In genomic region chr5:40261984-40262383, GRCh38 we compare ENCODE assay signal across 37 cellular contexts.
DNase-seq lines count a peak whose midpoint lies in the region; ATAC-seq, FAIRE-seq and TF ChIP-seq lines count a peak whose summit lies in the region.
"Had no signal": no experiment of that assay in that cellular context is flagged by ENCODE, and none has a peak within 500 bp of the region (broad histone marks: within the 10 kb centered on the region; RNA-seq: fewer than 3 reads in every experiment).

No MANE protein-coding gene starts in this region.

- peaks cover 5% of the 10 kb centered on the region for H3K9me3 Mint-ChIP-seq in stimulated activated naive CD8-positive, alpha-beta T cell treated with anti-CD3 and anti-CD28 coated beads, Interleukin-15, Interleukin-2, amounts not matched to agents 100 ng/mL and 50 ng/mL, for 24 hours
- H3K9me3 Mint-ChIP-seq in activated T-helper 17 cell treated with anti-CD3 and anti-CD28 coated beads, Interleukin-2, amount 50 U/mL, for 72 hours = no peaks in the 10 kb centered on the region
- H3K9me3 Mint-ChIP-seq in mesothelial cell of epicardium = peaks cover 16% of the 10 kb centered on the region

- no peaks in the 10 kb centered on the region for H4K20me1 ChIP-seq in HepG2 (ENCODE audit: insufficient read depth, low read length)
- H4K20me1 ChIP-seq: BLaER1; BLaER1 treated with 17β-estradiol and CSF1 and Interleukin-3, amounts not matched to agents 10 nM and 100 nM had no signal

- TF ChIP-seq POLR2A in HepG2 (IDR thresholded peaks at IDR 0.05; ENCODE audit: insufficient read depth in 1 of 2, low read depth in 2 of 2, low read length in 2 of 2) (no peak), right lobe of liver (IDR thresholded peaks at IDR 0.05) (no peak)

- H3K27ac ChIP-seq in HepG2 (ENCODE audit: extremely low read length, insufficient read depth, low read length) (no peak overlapping the region), right lobe of liver (no peak overlapping the region), HEK293 (ENCODE audit: extremely low read depth, low read depth, low read length) (no peak overlapping the region), left lung (no peak overlapping the region)
- H3K27ac ChIP-seq: 22Rv1; A549; BLaER1; BLaER1 treated with 17β-estradiol and CSF1 and Interleukin-3, amounts not matched to agents 10 nM and 100 nM; C4-2B had no signal

- H3K4me3 Mint-ChIP-seq in stimulated activated naive CD8-positive, alpha-beta T cell treated with anti-CD3 and anti-CD28 coated beads, Interleukin-15, Interleukin-2, amounts not matched to agents 100 ng/mL and 50 ng/mL, for 24 hours = no peak overlapping the region
- H3K4me3 Mint-ChIP-seq in activated T-helper 17 cell treated with anti-CD3 and anti-CD28 coated beads, Interleukin-2, amount 50 U/mL, for 72 hours = no peak overlapping the region
- no peak overlapping the region for H3K4me3 Mint-ChIP-seq in mesothelial cell of epicardium
- H3K4me3 Mint-ChIP-seq: B cell; CD14-positive monocyte; CD4-positive, alpha-beta memory T cell; CD4-positive, alpha-beta T cell; CD4-positive, CD25-positive, alpha-beta regulatory T cell; CD8-positive, alpha-beta memory T cell; CD8-positive, alpha-beta T cell had no signal

- ATAC-seq in HepG2 (no peak), right lobe of liver (no peak), left lung (no peak)
- no peak for ATAC-seq in stimulated activated naive CD8-positive, alpha-beta T cell treated with anti-CD3 and anti-CD28 coated beads, Interleukin-15, Interleukin-2, amounts not matched to agents 100 U/mL and 50 U/mL, for 24 hours
- no peak for ATAC-seq in activated T-helper 17 cell treated with anti-CD3 and anti-CD28 coated beads, Interleukin-2, amount 50 U/mL, for 72 hours (replicated peaks)
- ATAC-seq: A549; CD8-positive, alpha-beta T cell had no signal

- H3K4me3 ChIP-seq in HepG2 (replicated peaks in 1 of 3; ENCODE audit: insufficient read depth in 1 of 3, low read depth in 2 of 3, low read length in 3 of 3) (no peak overlapping the region), right lobe of liver (no peak overlapping the region), HEK293 (ENCODE audit: low read depth, low read length) (no peak overlapping the region), left lung (no peak overlapping the region)
- H3K4me3 ChIP-seq: A549; BLaER1; BLaER1 treated with 17β-estradiol and CSF1 and Interleukin-3, amounts not matched to agents 10 nM and 100 nM had no signal

- H3K27me3 ChIP-seq in HepG2 (ENCODE audit: control insufficient read depth in 1 of 2, insufficient read depth in 2 of 2, low read length in 2 of 2) = no peaks in the 10 kb centered on the region
- H3K27me3 ChIP-seq in right lobe of liver = no peaks in the 10 kb centered on the region
- no peaks in the 10 kb centered on the region for H3K27me3 ChIP-seq in left lung
- H3K27me3 ChIP-seq: BE2C; BLaER1; BLaER1 treated with 17β-estradiol and CSF1 and Interleukin-3, amounts not matched to agents 10 nM and 100 nM had no signal

- H3K36me3 ChIP-seq in HepG2 (replicated peaks in 1 of 2; ENCODE audit: control insufficient read depth in 1 of 2, insufficient read depth in 2 of 2, low read length in 2 of 2) (no peaks in the 10 kb centered on the region), right lobe of liver (no peaks in the 10 kb centered on the region), HEK293 (ENCODE audit: control insufficient read depth in 2 of 2, insufficient read depth in 1 of 2, low read length in 2 of 2) (no peaks in the 10 kb centered on the region), left lung (no peaks in the 10 kb centered on the region)
- H3K36me3 ChIP-seq: BE2C; BLaER1; BLaER1 treated with 17β-estradiol and CSF1 and Interleukin-3, amounts not matched to agents 10 nM and 100 nM had no signal

- no peaks in the 10 kb centered on the region for H3K27me3 Mint-ChIP-seq in stimulated activated naive CD8-positive, alpha-beta T cell treated with anti-CD3 and anti-CD28 coated beads, Interleukin-15, Interleukin-2, amounts not matched to agents 100 ng/mL and 50 ng/mL, for 24 hours
- no peaks in the 10 kb centered on the region for H3K27me3 Mint-ChIP-seq in activated T-helper 17 cell treated with anti-CD3 and anti-CD28 coated beads, Interleukin-2, amount 50 U/mL, for 72 hours
- H3K27me3 Mint-ChIP-seq in mesothelial cell of epicardium (ENCODE audit: low read depth) = no peaks in the 10 kb centered on the region
- H3K27me3 Mint-ChIP-seq: B cell; CD4-positive, alpha-beta memory T cell; CD4-positive, alpha-beta T cell; CD4-positive, CD25-positive, alpha-beta regulatory T cell had no signal

- FAIRE-seq in HepG2 (lab: Jason Lieb, UNC) = no peak
- FAIRE-seq: A204.1, A549, D721Med had no signal

- intact Hi-C loops in HepG2 (cut with micrococcal nuclease; ENCODE audit: unreplicated experiment) = no loop called here
- intact Hi-C loops in right lobe of liver (cut with DNase I) = no loop called here
- intact Hi-C loops in left lung (cut with DNase I) = no loop called here

- no peak overlapping the region for H3K4me2 ChIP-seq in HepG2 (ENCODE audit: low read depth, low read length)
- H3K4me2 ChIP-seq: A549; BLaER1; BLaER1 treated with 17β-estradiol and CSF1 and Interleukin-3, amounts not matched to agents 10 nM and 100 nM had no signal

- H2AFZ ChIP-seq in HepG2 (ENCODE audit: low read length) = no peak overlapping the region

- H3K9ac ChIP-seq in HepG2 (ENCODE audit: insufficient read depth, low read depth, low read length) = no peak overlapping the region
- H3K9ac ChIP-seq: BLaER1; BLaER1 treated with 17β-estradiol and CSF1 and Interleukin-3, amounts not matched to agents 10 nM and 100 nM had no signal

- peaks cover 5% of the 10 kb centered on the region for H3K36me3 Mint-ChIP-seq in stimulated activated naive CD8-positive, alpha-beta T cell treated with anti-CD3 and anti-CD28 coated beads, Interleukin-15, Interleukin-2, amounts not matched to agents 100 ng/mL and 50 ng/mL, for 24 hours (ENCODE audit: low read depth)
- H3K36me3 Mint-ChIP-seq in activated T-helper 17 cell treated with anti-CD3 and anti-CD28 coated beads, Interleukin-2, amount 50 U/mL, for 72 hours (ENCODE audit: low read depth) = no peaks in the 10 kb centered on the region
- no peaks in the 10 kb centered on the region for H3K36me3 Mint-ChIP-seq in mesothelial cell of epicardium
- H3K36me3 Mint-ChIP-seq: CD14-positive monocyte; CD4-positive, alpha-beta memory T cell; CD4-positive, CD25-positive, alpha-beta regulatory T cell; CD8-positive, alpha-beta T cell had no signal

- H3K4me1 Mint-ChIP-seq in stimulated activated naive CD8-positive, alpha-beta T cell treated with anti-CD3 and anti-CD28 coated beads, Interleukin-15, Interleukin-2, amounts not matched to agents 100 ng/mL and 50 ng/mL, for 24 hours (ENCODE audit: low read depth) = peaks cover 7% of the 10 kb centered on the region
- no peaks in the 10 kb centered on the region for H3K4me1 Mint-ChIP-seq in activated T-helper 17 cell treated with anti-CD3 and anti-CD28 coated beads, Interleukin-2, amount 50 U/mL, for 72 hours
- peaks cover 18% of the 10 kb centered on the region for H3K4me1 Mint-ChIP-seq in mesothelial cell of epicardium
- H3K4me1 Mint-ChIP-seq: B cell had no signal

- no peak for TF ChIP-seq EP300 in HepG2 (IDR thresholded peaks at IDR 0.05; ENCODE audit: low read depth in 2 of 2, low read length in 2 of 2)
- no peak for TF ChIP-seq EP300 in HepG2 (CRISPR knock-in tag; IDR thresholded peaks at IDR 0.05; ENCODE audit: borderline replicate concordance)

- POLR2A ChIA-PET in HepG2 (lab: Yijun Ruan, JAX) = no interaction called here
- POLR2A ChIA-PET in HEK293 (lab: Yijun Ruan, JAX) = no interaction called here

- no peaks in the 10 kb centered on the region for H3K4me1 ChIP-seq in HepG2 (ENCODE audit: insufficient read depth, low read length)
- H3K4me1 ChIP-seq in right lobe of liver = no peaks in the 10 kb centered on the region
- no peaks in the 10 kb centered on the region for H3K4me1 ChIP-seq in HEK293 (ENCODE audit: control insufficient read depth, insufficient read depth, low read length)
- peaks cover 0 to 12% of the 10 kb centered on the region in 2 donors for H3K4me1 ChIP-seq in left lung
- H3K4me1 ChIP-seq: A549, BE2C, BLaER1, Caco-2 had no signal

- H3K27ac Mint-ChIP-seq in stimulated activated naive CD8-positive, alpha-beta T cell treated with anti-CD3 and anti-CD28 coated beads, Interleukin-15, Interleukin-2, amounts not matched to agents 100 ng/mL and 50 ng/mL, for 24 hours = peak overlapping the region; percentile 22
- peak overlapping the region; percentile 1 for H3K27ac Mint-ChIP-seq in activated T-helper 17 cell treated with anti-CD3 and anti-CD28 coated beads, Interleukin-2, amount 50 U/mL, for 72 hours
- no peak overlapping the region for H3K27ac Mint-ChIP-seq in mesothelial cell of epicardium
- H3K27ac Mint-ChIP-seq: B cell; CD4-positive, alpha-beta T cell; CD4-positive, CD25-positive, alpha-beta regulatory T cell; CD8-positive, alpha-beta T cell had no signal

- DNase-seq in HepG2 (ENCODE audit: low spot score) (no peak), right lobe of liver (no peak), left lung (no peak), mesothelial cell of epicardium (ENCODE audit: low spot score in 2 of 2, unreplicated experiment in 2 of 2) (no peak)
- no peak for DNase-seq in stimulated activated naive CD8-positive, alpha-beta T cell treated with anti-CD3 and anti-CD28 coated beads, Interleukin-15, Interleukin-2, amounts not matched to agents 100 U/mL and 50 U/mL, for 24 hours
- DNase-seq: 8988T; ACHN; AML-193; BE2C; C1 segment of cervical spinal cord; Caco-2; Calu3; CD4-positive, alpha-beta memory T cell; CD4-positive, alpha-beta T cell; CD4-positive, CD25-positive, alpha-beta regulatory T cell; CD8-positive, alpha-beta memory T cell; CD8-positive, alpha-beta T cell; COR-L47; DMS 273 treated with DMSO at 0.1 percent for 48 hours; DMS153; DMS53; DMS79; DMS79 treated with DMSO at 0.1 percent for 48 hours; DND-41; EL had no signal

- H3K9me3 ChIP-seq in HepG2 (ENCODE audit: low read length) (peaks cover 18% of the 10 kb centered on the region), right lobe of liver (no peaks in the 10 kb centered on the region), HEK293 (ENCODE audit: control insufficient read depth, insufficient read depth, low read depth, low read length) (no peaks in the 10 kb centered on the region), left lung (no peaks in the 10 kb centered on the region)
- H3K9me3 ChIP-seq: A549, BE2C, BLaER1, Caco-2 had no signal

- TF ChIP-seq CTCF in HepG2 (CRISPR knock-in tag; IDR thresholded peaks at IDR 0.05) (no peak), right lobe of liver (IDR thresholded peaks at IDR 0.05) (no peak), HEK293 (tag by site-specific recombination; IDR thresholded peaks at IDR 0.05) (no peak), left lung (IDR thresholded peaks at IDR 0.05) (no peak), mesothelial cell of epicardium (IDR thresholded peaks at IDR 0.05; ENCODE audit: unreplicated experiment) (no peak)

- BruUV-seq in HepG2 (replicated peaks; lab: Mats Ljungman, UMichigan) = no TSS peak

- no peaks in the 10 kb centered on the region for H3K79me2 ChIP-seq in HepG2 (ENCODE audit: insufficient read depth, low read length)

- CTCF ChIA-PET in HepG2 (lab: Yijun Ruan, JAX; ENCODE audit: low intra/inter-chr PET ratio, low total read pairs) (no interaction called here), HEK293 (lab: Yijun Ruan, JAX) (interaction anchor here (0.6 to 0.7 kb wide), 2 partner anchors 10 to 49 kb away, joined by 3 read pairs; no protein-coding TSS in a partner anchor)

- TF ChIP-seq RAD21 in HepG2 (CRISPR knock-in tag; IDR thresholded peaks at IDR 0.05) = no peak

- WGBS in HepG2 (ENCODE audit: low lambda C conversion rate) = 6% methylated on average over 1 of the region's 1 CpG
- WGBS in right lobe of liver (ENCODE audit: insufficient coverage, low coverage, low lambda C conversion rate, missing lambda C conversion rate) = 73% methylated on average over 1 of the region's 1 CpG

- in situ Hi-C loops in HepG2 (cut with HindIII; ENCODE audit: extremely low pct_ligation_motif_present, low pct_unique_long_range_greater_than_20kb) = no loop called here

Comparison
In these comparisons a context has a peak if more than half of its experiments do, and no peak if none do; other contexts are left out.
1. Of the 63 proteins assayed by ChIP-seq in both HepG2 and HEK293: peak only in HepG2: none; only in HEK293: ATF2; in both: none; in neither: 62.